24 cellular contexts compared by ENCODE assay signal in genomic region chr2:240430595-240430994, GRCh38. TPM values are rescaled to one million over a fixed set of nuclear protein-coding genes. Genes with fewer than 3 reads are reported as not detected.
DNase-seq lines count a peak whose midpoint lies in the region; FAIRE-seq and TF ChIP-seq lines count a peak whose summit lies in the region.
"Had no signal": no experiment of that assay in that cellular context is flagged by ENCODE, and none has a peak within 500 bp of the region (broad histone marks: within the 10 kb centered on the region; RNA-seq: fewer than 3 reads in every experiment).

No MANE protein-coding gene starts in this region.

- no peaks in the 10 kb centered on the region for H3K36me3 Mint-ChIP-seq in activated T-cell treated with anti-CD3 and anti-CD28 coated beads, Interleukin-2, amount 50 U/mL, for 24 hours (ENCODE audit: low read depth)
- H3K36me3 Mint-ChIP-seq: activated CD4-positive, alpha-beta memory T cell treated with anti-CD3 and anti-CD28 coated beads for 36 hours; activated naive CD8-positive, alpha-beta T cell treated with anti-CD3 and anti-CD28 coated beads for 36 hours had no signal

- H3K4me3 ChIP-seq in kidney (ENCODE audit: low read length in 2 of 2) (no peak overlapping the region), sigmoid colon (no peak overlapping the region), smooth muscle cell (no peak overlapping the region)
- H3K4me3 ChIP-seq: ascending aorta, K562, MG63 had no signal

- H2AFZ ChIP-seq in smooth muscle cell (ENCODE audit: low read depth): no peak overlapping the region

- intact Hi-C loops in kidney (cut with DNase I) (no loop called here), sigmoid colon (cut with DNase I) (no loop called here)

- H4K20me1 ChIP-seq in smooth muscle cell (ENCODE audit: low read depth): no peaks in the 10 kb centered on the region

- peak; percentile 24 for DNase-seq in activated T-cell treated with anti-CD3 and anti-CD28 coated beads, Interleukin-2, amount 50 U/mL, for 24 hours
- DNase-seq in activated T-cell treated with anti-CD3 and anti-CD28 coated beads for 4 hours: no peak
- no peak for DNase-seq in RWPE1 (ENCODE audit: low spot score)
- peak; percentile 58 for DNase-seq in kidney
- peak; percentile 41 for DNase-seq in sigmoid colon
- DNase-seq in NCI-H187 (lab: John Stamatoyannopoulos, UW): no peak
- no peak for DNase-seq in smooth muscle cell (lab: John Stamatoyannopoulos, UW; ENCODE audit: unreplicated experiment)
- DNase-seq in RKO (ENCODE audit: low spot score): no peak
- DNase-seq: activated CD4-positive, alpha-beta memory T cell treated with anti-CD3 and anti-CD28 coated beads for 36 hours; activated naive CD8-positive, alpha-beta T cell treated with anti-CD3 and anti-CD28 coated beads for 36 hours; DMS53; glutamatergic neuron; GOT3; MG63; NCI-H2081 treated with DMSO at 0.1 percent for 48 hours; NCI-H774; SW 1271; T1000 had no signal

- H3K27me3 ChIP-seq in sigmoid colon: no peaks in the 10 kb centered on the region
- no peaks in the 10 kb centered on the region for H3K27me3 ChIP-seq in smooth muscle cell (ENCODE audit: low read depth)
- H3K27me3 ChIP-seq: ascending aorta, MG63 had no signal

- CTCF ChIA-PET in RWPE1 (lab: Yijun Ruan, JAX): interaction anchor here (1.2 kb wide), 1 partner anchor 88 kb away, joined by 3 read pairs; no protein-coding TSS in a partner anchor

- no peaks in the 10 kb centered on the region for H3K79me2 ChIP-seq in smooth muscle cell (ENCODE audit: low read depth)

- POLR2A ChIA-PET in RWPE1 (lab: Yijun Ruan, JAX; ENCODE audit: low non-redundant PET): no interaction called here

- WGBS in sigmoid colon, 2 donors: 81 to 87% methylated on average over 5 of the region's 5 CpGs
- WGBS in smooth muscle cell (ENCODE audit: low lambda C conversion rate): 91% methylated on average over 5 of the region's 5 CpGs

- H3K4me2 ChIP-seq in smooth muscle cell: no peak overlapping the region

- no peak overlapping the region for H3K4me3 Mint-ChIP-seq in activated T-cell treated with anti-CD3 and anti-CD28 coated beads, Interleukin-2, amount 50 U/mL, for 24 hours
- H3K4me3 Mint-ChIP-seq: activated CD4-positive, alpha-beta memory T cell treated with anti-CD3 and anti-CD28 coated beads for 36 hours; activated naive CD8-positive, alpha-beta T cell treated with anti-CD3 and anti-CD28 coated beads for 36 hours; central memory CD8-positive, alpha-beta T cell; naive thymus-derived CD4-positive, alpha-beta T cell had no signal

- H3K9me3 ChIP-seq in kidney (ENCODE audit: control insufficient read depth in 1 of 2, low read length in 2 of 2) (no peaks in the 10 kb centered on the region), sigmoid colon (no peaks in the 10 kb centered on the region), smooth muscle cell (replicated peaks; ENCODE audit: low read depth) (no peaks in the 10 kb centered on the region)
- H3K9me3 ChIP-seq: ascending aorta, MG63 had no signal

- no peak overlapping the region for H3K27ac Mint-ChIP-seq in activated T-cell treated with anti-CD3 and anti-CD28 coated beads, Interleukin-2, amount 50 U/mL, for 24 hours
- H3K27ac Mint-ChIP-seq: activated CD4-positive, alpha-beta memory T cell treated with anti-CD3 and anti-CD28 coated beads for 36 hours; activated naive CD8-positive, alpha-beta T cell treated with anti-CD3 and anti-CD28 coated beads for 36 hours; naive thymus-derived CD4-positive, alpha-beta T cell had no signal

- H3K27ac ChIP-seq in RWPE1 (0 out of 2 replicates have a peak overlapping the region, but pooled peaks have one; percentile 100), kidney (ENCODE audit: low read depth in 2 of 2, low read length in 2 of 2) (no peak overlapping the region), sigmoid colon (no peak overlapping the region), smooth muscle cell (ENCODE audit: low read depth) (no peak overlapping the region)
- H3K27ac ChIP-seq: ascending aorta, epithelial cell of prostate had no signal

- no peak for FAIRE-seq in kidney (lab: Jason Lieb, UNC)
- FAIRE-seq: G401.6, K562 had no signal

- H3K9ac ChIP-seq in kidney (ENCODE audit: low read length in 2 of 2) (no peak overlapping the region), smooth muscle cell (ENCODE audit: low read depth) (no peak overlapping the region)

- H3K4me1 Mint-ChIP-seq in activated T-cell treated with anti-CD3 and anti-CD28 coated beads, Interleukin-2, amount 50 U/mL, for 24 hours (ENCODE audit: low read depth): peaks cover 34% of the 10 kb centered on the region
- H3K4me1 Mint-ChIP-seq: central memory CD8-positive, alpha-beta T cell had no signal

- TF ChIP-seq CTCF in RWPE1 (conservative IDR thresholded peaks at IDR 0.05; ENCODE audit: low read depth) (no peak), kidney (IDR thresholded peaks at IDR 0.05; ENCODE audit: borderline replicate concordance, extremely low read depth, insufficient read depth) (no peak), sigmoid colon (IDR thresholded peaks at IDR 0.05) (no peak), smooth muscle cell (IDR thresholded peaks at IDR 0.05; ENCODE audit: borderline replicate concordance, insufficient read depth, poor library complexity, severe bottlenecking) (no peak)

- H3K9me3 Mint-ChIP-seq in activated T-cell treated with anti-CD3 and anti-CD28 coated beads, Interleukin-2, amount 50 U/mL, for 24 hours: no peaks in the 10 kb centered on the region
- H3K9me3 Mint-ChIP-seq: central memory CD8-positive, alpha-beta T cell had no signal

- TF ChIP-seq POLR2A in sigmoid colon (IDR thresholded peaks at IDR 0.05): no peak

- no peaks in the 10 kb centered on the region for H3K4me1 ChIP-seq in kidney (ENCODE audit: control insufficient read depth in 1 of 2, insufficient read depth in 1 of 2, low read depth in 1 of 2, low read length in 2 of 2)
- peaks cover 0 to 14% (median 12%) of the 10 kb centered on the region in 4 donors for H3K4me1 ChIP-seq in sigmoid colon
- H3K4me1 ChIP-seq in smooth muscle cell (ENCODE audit: low read depth): peaks cover 9% of the 10 kb centered on the region

- H3K36me3 ChIP-seq in kidney (ENCODE audit: control insufficient read depth in 1 of 2, insufficient read depth in 2 of 2, low read length in 2 of 2): no peaks in the 10 kb centered on the region
- H3K36me3 ChIP-seq in sigmoid colon: no peaks in the 10 kb centered on the region
- H3K36me3 ChIP-seq in smooth muscle cell (ENCODE audit: low read depth): no peaks in the 10 kb centered on the region
- H3K36me3 ChIP-seq: ascending aorta, MG63 had no signal

- no peak for TF ChIP-seq EP300 in sigmoid colon (IDR thresholded peaks at IDR 0.05)

- no peaks in the 10 kb centered on the region for H3F3A ChIP-seq in smooth muscle cell (ENCODE audit: low read depth)

- H3K27me3 Mint-ChIP-seq in activated T-cell treated with anti-CD3 and anti-CD28 coated beads, Interleukin-2, amount 50 U/mL, for 24 hours: peaks cover 39% of the 10 kb centered on the region

RNA-seq across cellular contexts. Expression of gene GPC1, which starts 4.9 kb away (rescaled TPM):
- 124 TPM for total RNA-seq in kidney
- polyA plus RNA-seq in kidney (ENCODE audit: insufficient read depth, low read depth, low replicate concordance): 18.4 TPM
- total RNA-seq in sigmoid colon: 10 to 100 TPM in 3 of 4 donors, 1 to 10 TPM in 1; 7.2 to 30.7 (median 23.7) TPM
- polyA plus RNA-seq in sigmoid colon: 10 to 100 TPM in 1 of 3 donors, 1 to 10 TPM in 2; 3.0 to 15.8 (median 7.2) TPM
- 86.4 and 88.9 TPM in 2 replicates for total RNA-seq in smooth muscle cell
- polyA plus RNA-seq in smooth muscle cell: 221 and 236 TPM in 2 replicates

Comparison
In these comparisons a context has a peak if more than half of its experiments do, and no peak if none do; other contexts are left out.
1. DNase-seq: peak in activated T-cell treated with anti-CD3 and anti-CD28 coated beads, Interleukin-2, amount 50 U/mL, for 24 hours (single experiment), kidney (single experiment) and sigmoid colon (single experiment); none in activated T-cell treated with anti-CD3 and anti-CD28 coated beads for 4 hours (single experiment), RWPE1 (single experiment), NCI-H187 (0 of 2), smooth muscle cell (single experiment) and RKO (single experiment).